In the genomic region with DNA sequence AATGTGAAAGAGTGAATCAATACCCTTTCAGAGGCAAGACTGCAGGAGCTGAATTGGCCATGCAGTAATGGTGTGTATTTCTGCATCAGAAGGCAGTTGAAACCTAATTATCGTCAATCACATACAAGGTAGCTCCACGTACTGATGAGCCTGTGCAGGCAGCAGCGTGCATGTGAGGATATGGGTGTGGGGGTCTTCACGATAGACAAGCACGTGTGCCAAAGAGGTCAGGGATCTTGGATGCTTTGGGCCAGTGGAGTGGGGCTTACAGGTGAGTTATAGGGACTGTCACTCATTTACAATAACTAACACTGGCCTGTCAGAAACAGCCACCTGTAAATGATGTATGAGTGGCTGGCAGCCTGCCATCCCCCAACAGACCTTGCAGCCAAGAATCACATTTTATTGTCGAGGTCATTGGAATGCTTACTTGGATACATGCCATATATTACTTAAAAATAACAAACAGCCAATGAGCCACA, we compare ENCODE assay signal across 10 cellular contexts.
A peak's percentile ranks its signal among the peaks of the same experiment; 100 is the strongest.
DNase-seq lines count a peak whose midpoint lies in the region; ATAC-seq, FAIRE-seq and TF ChIP-seq lines count a peak whose summit lies in the region.
"Had no signal": no experiment of that assay in that cellular context is flagged by ENCODE, and none has a peak within 500 bp of the region (broad histone marks: within the 10 kb centered on the region; RNA-seq: fewer than 3 reads in every experiment).

No MANE protein-coding gene starts in this region.

- TF ChIP-seq POLR2A in H54 (IDR thresholded peaks at IDR 0.05; ENCODE audit: low read depth, low read length) (no peak), body of pancreas (IDR thresholded peaks at IDR 0.05) (no peak)

- intact Hi-C loops in body of pancreas (cut with DNase I) = no loop called here

- H3K27ac Mint-ChIP-seq in nephron progenitor cell = no peak overlapping the region

- H3K9me3 Mint-ChIP-seq in nephron progenitor cell = no peaks in the 10 kb centered on the region

- peak overlapping the region; percentile 46 for H3K4me3 Mint-ChIP-seq in nephron progenitor cell

- DNase-seq in H54 (ENCODE audit: insufficient read length, low spot score) = no peak
- peak; percentile 28 for DNase-seq in NCI-H2029 (lab: John Stamatoyannopoulos, UW)
- peak; percentile 73 to 82 (median 80) for DNase-seq in body of pancreas
- peak; percentile 10 for DNase-seq in nephron progenitor cell
- no peak for DNase-seq in SIG-M5 (lab: John Stamatoyannopoulos, UW)
- DNase-seq in NOMO-1 treated with DMSO at 0.1 percent for 48 hours (lab: John Stamatoyannopoulos, UW; ENCODE audit: unreplicated experiment) = no peak
- DNase-seq: activated CD4-positive, alpha-beta T cell treated with anti-CD3 and anti-CD28 coated beads, Interleukin-2, amount 50 U/mL, for 1 hour; stimulated activated CD4-positive, alpha-beta T cell treated with anti-CD3 and anti-CD28 coated beads, Interleukin-15, amount 100 ng/mL, for 24 hours; stimulated activated naive CD8-positive, alpha-beta T cell treated with anti-CD3 and anti-CD28 coated beads, Interleukin-15, Interleukin-2, amounts not matched to agents 100 U/mL and 50 U/mL, for 24 hours had no signal

- FAIRE-seq in H54 (lab: Jason Lieb, UNC) = peak; percentile 45

- no peaks in the 10 kb centered on the region for H3K27me3 Mint-ChIP-seq in nephron progenitor cell (ENCODE audit: low read depth, poor library complexity)

- H3K27me3 ChIP-seq in body of pancreas = no peaks in the 10 kb centered on the region

- TF ChIP-seq CTCF in body of pancreas (IDR thresholded peaks at IDR 0.05) = no peak
- no peak for TF ChIP-seq CTCF in nephron progenitor cell (IDR thresholded peaks at IDR 0.05)

- peaks cover 11% of the 10 kb centered on the region for H3K4me1 ChIP-seq in body of pancreas

- 30 to 39% methylated on average over 6 of the region's 6 CpGs for WGBS in body of pancreas, 2 donors

- H3K4me1 Mint-ChIP-seq in nephron progenitor cell = peaks cover 74% of the 10 kb centered on the region

- H3K36me3 ChIP-seq in body of pancreas (replicated peaks in 1 of 2; ENCODE audit: insufficient read depth in 1 of 2, low read depth in 2 of 2) = no peaks in the 10 kb centered on the region

- no peaks in the 10 kb centered on the region for H3K36me3 Mint-ChIP-seq in nephron progenitor cell (ENCODE audit: low read depth)

- peak overlapping the region in 3 of 4 donors; percentile 9 to 26 (median 20) for H3K27ac ChIP-seq in body of pancreas

- H3K9me3 ChIP-seq in body of pancreas = no peaks in the 10 kb centered on the region

- ATAC-seq in body of pancreas (peak; percentile 82), GM21515 (IDR thresholded peaks at IDR 0.05; ENCODE audit: unreplicated experiment) (no peak)
- ATAC-seq: stimulated activated naive CD8-positive, alpha-beta T cell treated with anti-CD3 and anti-CD28 coated beads, Interleukin-15, Interleukin-2, amounts not matched to agents 100 U/mL and 50 U/mL, for 24 hours had no signal

- no peak overlapping the region for H3K4me3 ChIP-seq in body of pancreas

Comparison
In these comparisons a context has a peak if more than half of its experiments do, and no peak if none do; other contexts are left out.
1. DNase-seq: peak in NCI-H2029 (single experiment), body of pancreas (4 of 4) and nephron progenitor cell (single experiment); none in H54 (single experiment), SIG-M5 (single experiment) and NOMO-1 treated with DMSO at 0.1 percent for 48 hours (single experiment).